In genomic region chr15:47806008-47806407, GRCh38 we compare ENCODE assay signal across 17 cellular contexts.
"Had no signal": no experiment of that assay in that cellular context is flagged by ENCODE, and none has a peak within 500 bp of the region (broad histone marks: within the 10 kb centered on the region; RNA-seq: fewer than 3 reads in every experiment).

No MANE protein-coding gene starts in this region.

- H3K4me1 ChIP-seq: tibial artery had no signal

- H3K27ac ChIP-seq: esophagus squamous epithelium, tibial artery, WERI-Rb-1 had no signal

- H3K36me3 ChIP-seq: esophagus squamous epithelium, tibial artery, WERI-Rb-1 had no signal

- H3K9me3 ChIP-seq: esophagus squamous epithelium, mucosa of descending colon, tibial artery had no signal

- ATAC-seq: left ventricle myocardium superior; mucosa of descending colon; right cardiac atrium; stimulated activated naive CD8-positive, alpha-beta T cell treated with anti-CD3 and anti-CD28 coated beads, Interleukin-15, Interleukin-2, amounts not matched to agents 100 U/mL and 50 U/mL, for 24 hours had no signal

- H3K4me3 ChIP-seq: esophagus squamous epithelium, mucosa of descending colon, tibial artery had no signal

- H3K27me3 ChIP-seq: esophagus squamous epithelium, tibial artery had no signal

- DNase-seq: activated CD4-positive, alpha-beta T cell treated with anti-CD3 and anti-CD28 coated beads for 1 hour; activated CD4-positive, alpha-beta T cell treated with anti-CD3 and anti-CD28 coated beads, Interleukin-2, amount 50 U/mL, for 4 hours; activated gamma-delta T cell treated with Interleukin-2 at 50 U/mL for 16 hours; dermis blood vessel endothelial cell; effector memory CD4-positive, alpha-beta T cell; esophagus squamous epithelium; immature natural killer cell; kidney glomerular epithelial cell; left ventricle myocardium superior; mucosa of descending colon; naive B cell; right cardiac atrium; stimulated activated CD4-positive, alpha-beta T cell treated with anti-CD3 and anti-CD28 coated beads, Interleukin-2, amount 100 ng/mL, for 24 hours; stimulated activated naive CD8-positive, alpha-beta T cell treated with anti-CD3 and anti-CD28 coated beads, Interleukin-15, Interleukin-2, amounts not matched to agents 100 U/mL and 50 U/mL, for 24 hours; substantia nigra; tibial artery; WERI-Rb-1 had no signal
